Comparison of ENCODE assay signal across 8 cellular contexts in the genomic region with DNA sequence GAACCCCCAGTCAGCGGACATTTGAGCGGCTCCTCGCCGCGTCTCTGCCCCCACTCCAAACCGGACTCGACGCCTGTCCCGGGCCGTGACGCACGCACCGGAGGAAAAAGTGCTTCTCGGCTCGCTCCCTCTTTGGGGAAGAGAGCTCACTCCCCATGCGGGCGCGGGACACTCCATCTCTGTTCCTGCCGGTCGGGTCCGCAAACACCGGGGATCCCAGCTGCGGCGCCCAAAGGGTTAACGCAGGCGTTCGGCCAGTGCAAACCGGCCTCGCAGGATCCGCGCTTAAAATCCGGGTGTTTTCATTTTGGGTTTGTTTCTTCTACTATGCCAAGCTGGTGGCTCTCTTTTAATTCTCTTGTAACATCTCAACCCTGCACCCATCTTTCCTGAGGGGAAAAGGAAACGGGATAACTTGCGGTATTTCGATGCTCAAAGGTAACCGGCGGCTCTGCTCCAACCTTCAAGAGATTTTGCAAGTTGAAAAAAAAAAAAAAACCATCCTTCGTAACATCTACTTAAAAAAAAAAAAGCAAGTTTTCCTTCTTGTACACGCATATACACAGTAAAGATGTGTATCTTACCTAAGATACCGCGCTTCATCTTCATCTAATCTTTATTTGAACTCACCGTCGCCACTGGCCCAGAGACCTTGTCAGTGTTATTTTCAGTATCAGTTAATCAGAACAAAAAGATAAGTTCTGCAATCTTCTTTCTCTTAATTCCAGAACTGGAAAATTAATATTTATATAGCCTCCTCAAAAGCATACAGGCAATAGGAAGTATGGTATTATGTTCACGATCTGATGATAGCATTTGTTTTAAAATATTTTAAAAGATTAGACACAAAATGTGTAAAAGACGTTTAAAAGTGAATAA. TPM values are rescaled to one million over a fixed set of nuclear protein-coding genes. Genes with fewer than 3 reads are reported as not detected.
DNase-seq lines count a peak whose midpoint lies in the region; ATAC-seq and TF ChIP-seq lines count a peak whose summit lies in the region.

No MANE protein-coding gene starts in this region.

- H4K20me1 ChIP-seq in Loucy (ENCODE audit: insufficient read depth, low read length, poor library complexity, severe bottlenecking), result peaks cover 28% of the 10 kb centered on the region

- intact Hi-C loops in left cardiac atrium (cut with DNase I), result loop anchor here in 1 of 2 donors (10.0 kb wide), 1 partner anchor 165 kb away; no protein-coding TSS in a partner anchor
- intact Hi-C loops in posterior vena cava (cut with DNase I), result no loop called here

- no peaks in the 10 kb centered on the region for H3K36me3 ChIP-seq in Loucy (ENCODE audit: insufficient read depth, low read length)

- peak overlapping the region; percentile 74 for H3K9ac ChIP-seq in Loucy (ENCODE audit: low read depth, low read length, poor library complexity, severe bottlenecking)

- POLR2A ChIA-PET in AG04450 (lab: Yijun Ruan, JAX), result interaction anchor here (0.8 to 2.1 kb wide), 8 partner anchors 14 to 487 kb away, joined by 3 to 14 read pairs (median 4); no protein-coding TSS in a partner anchor

- CTCF ChIA-PET in AG04450 (lab: Charles Lee), result interaction anchor here (0.6 kb wide), 1 partner anchor 544 kb away, joined by 3 read pairs; no protein-coding TSS in a partner anchor

- peak; percentile 4 for ATAC-seq in GM18870 (IDR thresholded peaks at IDR 0.05; ENCODE audit: unreplicated experiment)
- ATAC-seq in left cardiac atrium, result peak in 1 of 2 donors; percentile 9
- ATAC-seq in HG02610 (IDR thresholded peaks at IDR 0.05; ENCODE audit: unreplicated experiment), result no peak
- ATAC-seq in GM21360 (IDR thresholded peaks at IDR 0.05; ENCODE audit: unreplicated experiment), result no peak

- peaks cover 31% of the 10 kb centered on the region for H3K4me1 Mint-ChIP-seq in activated naive CD8-positive, alpha-beta T cell treated with anti-CD3 and anti-CD28 coated beads for 36 hours

- H3K9me3 ChIP-seq in AG04450 (ENCODE audit: control insufficient read depth, insufficient read depth, low read length) (peaks cover 5% of the 10 kb centered on the region), Loucy (ENCODE audit: insufficient read depth, low read depth, low read length) (no peaks in the 10 kb centered on the region)

- no peaks in the 10 kb centered on the region for H3F3A ChIP-seq in Loucy (ENCODE audit: low read depth)

- peak overlapping the region; percentile 96 for H3K27ac ChIP-seq in AG04450 (ENCODE audit: low read depth, low read length)

- H3K9me3 Mint-ChIP-seq in activated naive CD8-positive, alpha-beta T cell treated with anti-CD3 and anti-CD28 coated beads for 36 hours, result peaks cover 7% of the 10 kb centered on the region

- DNase-seq in AG04450 (ENCODE audit: low read depth, low spot score) (no peak), left cardiac atrium (peak; percentile 73), posterior vena cava (ENCODE audit: low spot score) (peak; percentile 93)
- no peak for DNase-seq in activated naive CD8-positive, alpha-beta T cell treated with anti-CD3 and anti-CD28 coated beads for 36 hours

- peak overlapping the region; percentile 87 for H3K4me2 ChIP-seq in Loucy (ENCODE audit: low read depth, low read length, poor library complexity, severe bottlenecking)

- H3K27me3 ChIP-seq in AG04450 (ENCODE audit: control insufficient read depth, insufficient read depth, low read length), result no peaks in the 10 kb centered on the region
- no peaks in the 10 kb centered on the region for H3K27me3 ChIP-seq in Loucy (ENCODE audit: insufficient read depth, low read length, poor library complexity, severe bottlenecking)

- H3K4me1 ChIP-seq in Loucy (ENCODE audit: insufficient read depth, low read length, poor library complexity, severe bottlenecking), result peaks cover 35% of the 10 kb centered on the region

- H3K27me3 Mint-ChIP-seq in activated naive CD8-positive, alpha-beta T cell treated with anti-CD3 and anti-CD28 coated beads for 36 hours, result no peaks in the 10 kb centered on the region

- H3K79me2 ChIP-seq in Loucy (ENCODE audit: insufficient read depth, low read length), result peaks cover 30% of the 10 kb centered on the region

- H3K27ac Mint-ChIP-seq in activated naive CD8-positive, alpha-beta T cell treated with anti-CD3 and anti-CD28 coated beads for 36 hours, result peak overlapping the region; percentile 83

- TF ChIP-seq CTCF in AG04450 (IDR thresholded peaks at IDR 0.05; ENCODE audit: low read depth, low read length) (no peak), Loucy (conservative IDR thresholded peaks at IDR 0.05; ENCODE audit: low read length) (no peak)

- H3K4me3 ChIP-seq in AG04450 (ENCODE audit: low read depth, low read length), result peak overlapping the region; percentile 81
- H3K4me3 ChIP-seq in Loucy (ENCODE audit: low read length, poor library complexity, severe bottlenecking), result peak overlapping the region; percentile 86

- peaks cover 2% of the 10 kb centered on the region for H3K36me3 Mint-ChIP-seq in activated naive CD8-positive, alpha-beta T cell treated with anti-CD3 and anti-CD28 coated beads for 36 hours

- H3K9me2 ChIP-seq in Loucy (replicated peaks; ENCODE audit: low read depth, low read length), result no peaks in the 10 kb centered on the region

- H3K4me3 Mint-ChIP-seq in activated naive CD8-positive, alpha-beta T cell treated with anti-CD3 and anti-CD28 coated beads for 36 hours, result peak overlapping the region; percentile 83

- peak overlapping the region; percentile 91 for H2AFZ ChIP-seq in Loucy (ENCODE audit: low read length)

RNA-seq across cellular contexts. Expression of gene ATP2B1, which starts 1.6 kb away (rescaled TPM):
- polyA plus RNA-seq in AG04450 (2011; rRNA removed), result 33.3 and 42.7 TPM in 2 replicates
- polyA minus RNA-seq in AG04450 (2011; rRNA and poly(A)+ RNA removed), result 31.0 and 48.3 TPM in 2 replicates
- total RNA-seq in activated naive CD8-positive, alpha-beta T cell treated with anti-CD3 and anti-CD28 coated beads for 36 hours, result 10 to 100 TPM; 25.7 to 27.7 TPM
- total RNA-seq in left cardiac atrium (10 to 100 TPM; 17.1 to 17.9 TPM), posterior vena cava (10 to 100 TPM; 37.6 to 44.0 TPM)

Comparison
In these comparisons a context has a peak if more than half of its experiments do, and no peak if none do; other contexts are left out.
1. DNase-seq: peak in left cardiac atrium (single experiment) and posterior vena cava (single experiment); none in AG04450 (single experiment) and activated naive CD8-positive, alpha-beta T cell treated with anti-CD3 and anti-CD28 coated beads for 36 hours (single experiment).